Comparison of ENCODE assay signal across 8 cellular contexts in the genomic region with DNA sequence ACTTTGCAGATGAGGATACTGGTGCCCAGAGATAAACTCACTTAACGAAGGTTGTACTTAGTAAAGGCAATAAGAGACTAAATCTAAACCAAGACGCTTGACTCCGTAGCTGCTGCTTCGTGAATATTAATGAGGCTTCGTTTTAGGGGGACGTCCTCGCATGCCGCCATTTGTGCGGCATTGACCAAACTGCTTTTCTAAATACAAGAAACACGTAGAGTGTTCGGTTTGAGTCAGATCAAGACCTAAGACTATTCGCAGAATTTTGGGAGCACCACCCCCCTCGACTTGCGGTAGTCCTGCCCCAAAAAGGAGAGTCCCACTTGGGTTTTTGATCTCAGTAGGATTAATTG. TPM values are rescaled to one million over a fixed set of nuclear protein-coding genes. Genes with fewer than 3 reads are reported as not detected.
DNase-seq lines count a peak whose midpoint lies in the region; ATAC-seq and TF ChIP-seq lines count a peak whose summit lies in the region.

No MANE protein-coding gene starts in this region.

- ATAC-seq in HG02759 (IDR thresholded peaks at IDR 0.05; ENCODE audit: unreplicated experiment): peak; percentile 0
- no peak for ATAC-seq in HG02970 (IDR thresholded peaks at IDR 0.05; ENCODE audit: low FRiP score, unreplicated experiment)

- peaks cover 60% of the 10 kb centered on the region for H3K79me2 ChIP-seq in hepatocyte

- H3K36me3 Mint-ChIP-seq in activated CD4-positive, alpha-beta T cell treated with anti-CD3 and anti-CD28 coated beads, Interleukin-2, amount 10 ng/mL, durations not matched to agents 7 days and 5 days (ENCODE audit: low read depth): peaks cover 46% of the 10 kb centered on the region

- H3K4me1 Mint-ChIP-seq in activated CD4-positive, alpha-beta T cell treated with anti-CD3 and anti-CD28 coated beads, Interleukin-2, amount 10 ng/mL, durations not matched to agents 7 days and 5 days: peaks cover 49% of the 10 kb centered on the region

- H3K9me2 ChIP-seq in hepatocyte (replicated peaks; ENCODE audit: insufficient read depth): no peaks in the 10 kb centered on the region

- peak overlapping the region; percentile 88 for H3K4me2 ChIP-seq in hepatocyte

- no peaks in the 10 kb centered on the region for H3K27me3 Mint-ChIP-seq in activated CD4-positive, alpha-beta T cell treated with anti-CD3 and anti-CD28 coated beads, Interleukin-2, amount 10 ng/mL, durations not matched to agents 7 days and 5 days

- peak overlapping the region; percentile 97 for H3K4me3 Mint-ChIP-seq in activated CD4-positive, alpha-beta T cell treated with anti-CD3 and anti-CD28 coated beads, Interleukin-2, amount 10 ng/mL, durations not matched to agents 7 days and 5 days

- peaks cover 26% of the 10 kb centered on the region for H3K4me1 ChIP-seq in hepatocyte (ENCODE audit: insufficient read depth)

- no peaks in the 10 kb centered on the region for H3K9me3 ChIP-seq in hepatocyte (ENCODE audit: low read depth)

- no peak for TF ChIP-seq CTCF in hepatocyte (IDR thresholded peaks at IDR 0.05; ENCODE audit: poor library complexity)

- DNase-seq in activated CD4-positive, alpha-beta T cell treated with anti-CD3 and anti-CD28 coated beads, Interleukin-2, amount 10 ng/mL, durations not matched to agents 7 days and 5 days: peak; percentile 34
- DNase-seq in hepatocyte (ENCODE audit: low spot score): no peak
- peak; percentile 58 for DNase-seq in stimulated activated CD4-positive, alpha-beta T cell treated with anti-CD3 and anti-CD28 coated beads, Interleukin-4, amount 100 ng/mL, for 24 hours
- DNase-seq in NCI-H2227 (lab: John Stamatoyannopoulos, UW; ENCODE audit: unreplicated experiment): no peak
- DNase-seq in posterior vena cava (ENCODE audit: low spot score): no peak
- DNase-seq in DMS153 (lab: John Stamatoyannopoulos, UW): no peak

- H4K20me1 ChIP-seq in hepatocyte (ENCODE audit: insufficient read depth, poor library complexity, severe bottlenecking): peaks cover 57% of the 10 kb centered on the region

- H3K27ac ChIP-seq in hepatocyte: peak overlapping the region; percentile 94

- peak overlapping the region; percentile 54 for H3K4me3 ChIP-seq in hepatocyte

- intact Hi-C loops in posterior vena cava (cut with DNase I): no loop called here

- WGBS in hepatocyte (ENCODE audit: low lambda C conversion rate, missing lambda C conversion rate): 2% methylated on average over 14 of the region's 14 CpGs

- H2AFZ ChIP-seq in hepatocyte: no peak overlapping the region

- CTCF ChIA-PET in activated CD4-positive, alpha-beta T cell treated with anti-CD3 and anti-CD28 coated beads, Interleukin-2, amount 10 ng/mL, durations not matched to agents 7 days and 5 days (lab: Charles Lee): no interaction called here

- no peaks in the 10 kb centered on the region for H3K9me3 Mint-ChIP-seq in activated CD4-positive, alpha-beta T cell treated with anti-CD3 and anti-CD28 coated beads, Interleukin-2, amount 10 ng/mL, durations not matched to agents 7 days and 5 days

- peaks cover 3% of the 10 kb centered on the region for H3K36me3 ChIP-seq in hepatocyte (replicated peaks; ENCODE audit: insufficient read depth, low read depth)

- H3K27ac Mint-ChIP-seq in activated CD4-positive, alpha-beta T cell treated with anti-CD3 and anti-CD28 coated beads, Interleukin-2, amount 10 ng/mL, durations not matched to agents 7 days and 5 days: peak overlapping the region; percentile 98

- no peaks in the 10 kb centered on the region for H3K27me3 ChIP-seq in hepatocyte

- POLR2A ChIA-PET in activated CD4-positive, alpha-beta T cell treated with anti-CD3 and anti-CD28 coated beads, Interleukin-2, amount 10 ng/mL, durations not matched to agents 7 days and 5 days (lab: Charles Lee): no interaction called here

RNA-seq across cellular contexts. Expression of gene NPM1, which starts 1.1 kb away (rescaled TPM):
- total RNA-seq in activated CD4-positive, alpha-beta T cell treated with anti-CD3 and anti-CD28 coated beads, Interleukin-2, amount 10 ng/mL, durations not matched to agents 7 days and 5 days: 1,000 to 10,000 TPM; 1,050 to 1,562 TPM
- total RNA-seq in hepatocyte (1,088 and 1,095 TPM in 2 replicates), posterior vena cava (100 to 1,000 TPM; 500 to 508 TPM)
- 373 and 443 TPM in 2 replicates for polyA plus RNA-seq in hepatocyte

RNA-seq across cellular contexts. Expression of gene FGF18, which starts 30.7 kb away (rescaled TPM):
- under 1 TPM; 0.10 to 0.12 TPM for total RNA-seq in activated CD4-positive, alpha-beta T cell treated with anti-CD3 and anti-CD28 coated beads, Interleukin-2, amount 10 ng/mL, durations not matched to agents 7 days and 5 days
- 1.00 and 2.2 TPM in 2 replicates for total RNA-seq in hepatocyte
- polyA plus RNA-seq in hepatocyte: 6.5 and 7.2 TPM in 2 replicates
- 10 to 100 TPM in 1 of 2 donors, 1 to 10 TPM in 1; 6.6 to 11.5 TPM for total RNA-seq in posterior vena cava

Comparison
In these comparisons a context has a peak if more than half of its experiments do, and no peak if none do; other contexts are left out.
1. DNase-seq: peak in activated CD4-positive, alpha-beta T cell treated with anti-CD3 and anti-CD28 coated beads, Interleukin-2, amount 10 ng/mL, durations not matched to agents 7 days and 5 days (single experiment) and stimulated activated CD4-positive, alpha-beta T cell treated with anti-CD3 and anti-CD28 coated beads, Interleukin-4, amount 100 ng/mL, for 24 hours (single experiment); none in hepatocyte (single experiment), NCI-H2227 (single experiment), posterior vena cava (single experiment) and DMS153 (single experiment).